In genomic region chr11:12102588-12103410, GRCh38 we compare ENCODE assay signal across 16 cellular contexts. TPM values are rescaled to one million over a fixed set of nuclear protein-coding genes. Genes with fewer than 3 reads are reported as not detected.
A peak's percentile ranks its signal among the peaks of the same experiment; 100 is the strongest.
DNase-seq lines count a peak whose midpoint lies in the region; ATAC-seq and TF ChIP-seq lines count a peak whose summit lies in the region.
"Had no signal": no experiment of that assay in that cellular context is flagged by ENCODE, and none has a peak within 500 bp of the region (broad histone marks: within the 10 kb centered on the region; RNA-seq: fewer than 3 reads in every experiment).

No MANE protein-coding gene starts in this region.

- H3K27me3 Mint-ChIP-seq in natural killer cell (ENCODE audit: low read depth in 2 of 2): peaks cover 37 to 45% of the 10 kb centered on the region in 2 donors
- H3K27me3 Mint-ChIP-seq in T-cell: peaks cover 0 to 5% of the 10 kb centered on the region in 2 donors

- no peaks in the 10 kb centered on the region for H3K9me3 Mint-ChIP-seq in natural killer cell
- no peaks in the 10 kb centered on the region for H3K9me3 Mint-ChIP-seq in T-cell
- H3K9me3 Mint-ChIP-seq: activated B cell treated with CpG ODN at 0.5 μM for 24 hours had no signal

- no peaks in the 10 kb centered on the region for H3K36me3 ChIP-seq in HEK293 (ENCODE audit: control insufficient read depth in 2 of 2, insufficient read depth in 1 of 2, low read length in 2 of 2)
- H3K36me3 ChIP-seq in H7 (replicated peaks; ENCODE audit: control insufficient read depth, insufficient read depth, low read length): no peaks in the 10 kb centered on the region

- POLR2A ChIA-PET in AG04450 (lab: Yijun Ruan, JAX): interaction anchor here (0.7 kb wide), 1 partner anchor 183 kb away, joined by 5 read pairs; no protein-coding TSS in a partner anchor
- POLR2A ChIA-PET in HEK293 (lab: Yijun Ruan, JAX): interaction anchor here (1.2 kb wide), 1 partner anchor 13 kb away, joined by 3 read pairs; no protein-coding TSS in a partner anchor
- POLR2A ChIA-PET in T-cell (lab: Charles Lee): interaction anchor here in 1 of 2 donors (0.7 kb wide), 1 partner anchor 16 kb away, joined by 6 read pairs; no protein-coding TSS in a partner anchor

- no peak overlapping the region for H3K27ac Mint-ChIP-seq in natural killer cell
- H3K27ac Mint-ChIP-seq in T-cell: no peak overlapping the region
- H3K27ac Mint-ChIP-seq: activated B cell treated with CpG ODN at 0.5 μM for 24 hours, B cell, progenitor cell of endocrine pancreas had no signal

- H3K4me3 Mint-ChIP-seq in natural killer cell (no peak overlapping the region), T-cell (no peak overlapping the region)
- H3K4me3 Mint-ChIP-seq: activated B cell treated with CpG ODN at 0.5 μM for 24 hours, B cell had no signal

- TF ChIP-seq CTCF in AG04450 (IDR thresholded peaks at IDR 0.05; ENCODE audit: low read depth, low read length) (0 out of 2 replicates have a peak, but pooled peaks have one; percentile 12), HEK293 (tag by site-specific recombination; IDR thresholded peaks at IDR 0.05) (no peak), fibroblast of villous mesenchyme (IDR thresholded peaks at IDR 0.05; ENCODE audit: insufficient read depth, low read depth, low read length) (peak; percentile 11), natural killer cell (IDR thresholded peaks at IDR 0.05) (no peak)

- DNase-seq in AG04450 (ENCODE audit: low read depth, low spot score): no peak
- peak; percentile 64 for DNase-seq in SW480 (ENCODE audit: low spot score)
- no peak for DNase-seq in fibroblast of villous mesenchyme (ENCODE audit: low read depth)
- DNase-seq in natural killer cell: no peak
- no peak for DNase-seq in T-cell
- no peak for DNase-seq in C1 segment of cervical spinal cord (lab: John Stamatoyannopoulos, UW)
- no peak for DNase-seq in H7
- DNase-seq: activated B cell treated with CpG ODN at 0.5 μM for 24 hours; activated gamma-delta T cell; effector CD8-positive, alpha-beta T cell; kidney; NCI-H2029 treated with DMSO at 0.1 percent for 48 hours had no signal

- H3K36me3 Mint-ChIP-seq in natural killer cell: no peaks in the 10 kb centered on the region
- H3K36me3 Mint-ChIP-seq in T-cell: no peaks in the 10 kb centered on the region

- H3K27me3 ChIP-seq in AG04450 (ENCODE audit: control insufficient read depth, insufficient read depth, low read length) (no peaks in the 10 kb centered on the region), H7 (ENCODE audit: control insufficient read depth, insufficient read depth, low read length) (no peaks in the 10 kb centered on the region; the same call in 1 of the 2 replicates)

- no peak for ATAC-seq in natural killer cell
- no peak for ATAC-seq in T-cell (replicated peaks in 1 of 4)

- H3K4me1 Mint-ChIP-seq in natural killer cell (peaks cover 53 to 68% of the 10 kb centered on the region in 2 donors), T-cell (peaks cover 2 to 18% (median 10%) of the 10 kb centered on the region in 3 donors)

- CTCF ChIA-PET in AG04450 (lab: Charles Lee): interaction anchor here (1.0 to 1.6 kb wide), 4 partner anchors 10 to 179 kb away, joined by 3 to 4 read pairs (median 4); no protein-coding TSS in a partner anchor
- CTCF ChIA-PET in HEK293 (lab: Yijun Ruan, JAX): interaction anchor here (0.5 to 3.3 kb wide), 6 partner anchors 16 to 1085 kb away, joined by 3 to 13 read pairs (median 4); no protein-coding TSS in a partner anchor
- CTCF ChIA-PET in T-cell (lab: Charles Lee): interaction anchor here in 1 of 2 donors (0.8 to 1.1 kb wide), 2 partner anchors 15 to 179 kb away, joined by 3 read pairs; no protein-coding TSS in a partner anchor

- no peak overlapping the region for H3K4me3 ChIP-seq in AG04450 (ENCODE audit: low read depth, low read length)
- no peak overlapping the region for H3K4me3 ChIP-seq in HEK293 (ENCODE audit: low read depth, low read length)
- no peak overlapping the region for H3K4me3 ChIP-seq in fibroblast of villous mesenchyme (ENCODE audit: low read depth, low read length)
- no peak overlapping the region for H3K4me3 ChIP-seq in H7 (ENCODE audit: insufficient read depth, low read depth, low read length)

- H3K27ac ChIP-seq in AG04450 (ENCODE audit: low read depth, low read length): no peak overlapping the region
- no peak overlapping the region for H3K27ac ChIP-seq in HEK293 (ENCODE audit: extremely low read depth, low read depth, low read length)
- H3K27ac ChIP-seq: KMS-11 had no signal

- H3K9me3 ChIP-seq in AG04450 (ENCODE audit: control insufficient read depth, insufficient read depth, low read length) (no peaks in the 10 kb centered on the region), HEK293 (ENCODE audit: control insufficient read depth, insufficient read depth, low read depth, low read length) (no peaks in the 10 kb centered on the region)

- H3K4me1 ChIP-seq in HEK293 (ENCODE audit: control insufficient read depth, insufficient read depth, low read length): no peaks in the 10 kb centered on the region

- intact Hi-C loops in natural killer cell (cut with micrococcal nuclease): no loop called here

TF ChIP-seq in HEK293, 187 proteins besides CTCF, POLR2A, EP300 and RAD21:
- TF ChIP-seq ZNF580 (tag by site-specific recombination; IDR thresholded peaks at IDR 0.05): no peak
- 0 out of 2 replicates have a peak, but pooled peaks have one; percentile 49 for TF ChIP-seq ZNF18 (tag by site-specific recombination; IDR thresholded peaks at IDR 0.05)
TF ChIP-seq in HEK293: peak in this region for 1.

RNA-seq across cellular contexts. Expression of gene MICAL2, which starts 7.6 kb away (rescaled TPM):
- polyA plus RNA-seq in AG04450 (2011; rRNA removed): 171 and 222 TPM in 2 replicates
- 389 and 460 TPM in 2 replicates for polyA minus RNA-seq in AG04450 (2011; rRNA and poly(A)+ RNA removed)
- total RNA-seq in fibroblast of villous mesenchyme (164 and 323 TPM in 2 replicates), natural killer cell (10 to 100 TPM; 54.6 to 68.6 (median 57.4) TPM), T-cell (10 to 100 TPM; 13.7 to 38.7 (median 22.9) TPM)
- total RNA-seq in H7 (2014; rRNA removed; shearing (Covaris generic)): 0.83 and 1.1 TPM in 2 replicates

Comparison
In these comparisons a context has a peak if more than half of its experiments do, and no peak if none do; other contexts are left out.
1. CTCF ChIP-seq: peak in AG04450 (single experiment) and fibroblast of villous mesenchyme (single experiment); none in HEK293 (single experiment) and natural killer cell (single experiment).